Comparison of ENCODE assay signal across 8 cellular contexts in the genomic region with DNA sequence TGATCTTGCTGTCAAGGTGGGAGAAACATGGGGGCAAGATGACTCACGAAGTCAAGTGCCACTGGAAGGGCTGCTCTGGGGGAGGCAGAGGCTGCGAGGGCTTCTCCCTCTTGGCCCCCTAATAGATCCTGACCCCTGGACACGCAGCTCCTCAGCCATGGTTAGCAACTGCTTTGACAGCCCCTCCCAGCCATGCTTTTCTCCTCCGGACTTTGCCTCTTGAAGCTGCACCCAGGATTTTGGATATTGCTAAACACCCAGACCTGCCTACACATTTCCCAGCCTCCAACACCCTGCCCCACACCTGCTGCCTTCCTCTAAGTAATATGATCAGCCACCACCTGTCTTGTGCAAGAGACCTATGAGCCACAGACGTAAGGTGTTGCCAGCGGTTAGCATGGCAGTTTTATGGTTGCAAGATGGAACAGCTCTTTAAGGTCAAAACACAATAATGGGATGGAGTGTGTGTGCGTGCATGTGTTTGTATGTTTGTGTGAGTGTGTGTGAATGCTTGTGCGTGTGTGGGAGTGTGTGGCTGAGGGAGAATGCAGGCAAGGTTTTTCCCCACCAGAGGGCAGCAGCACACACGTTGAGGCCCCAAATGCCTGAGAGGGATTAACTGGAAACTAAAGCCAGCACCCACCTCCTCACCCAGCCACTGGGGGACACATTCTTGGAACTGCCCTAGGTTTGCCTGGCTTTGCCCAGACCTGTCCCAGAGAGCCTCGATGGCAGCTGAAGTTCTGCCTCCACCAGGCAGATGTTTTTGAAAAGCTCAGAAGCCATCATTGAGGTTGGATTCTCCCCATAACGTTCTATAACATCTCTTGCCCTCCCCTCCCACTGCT. TPM values are rescaled to one million over a fixed set of nuclear protein-coding genes. Genes with fewer than 3 reads are reported as not detected.
A peak's percentile ranks its signal among the peaks of the same experiment; 100 is the strongest.
DNase-seq lines count a peak whose midpoint lies in the region; ATAC-seq and TF ChIP-seq lines count a peak whose summit lies in the region.

No MANE protein-coding gene starts in this region.

- H3K9me2 ChIP-seq in SK-N-SH = no peaks in the 10 kb centered on the region

- H3K36me3 Mint-ChIP-seq in type B pancreatic cell = no peaks in the 10 kb centered on the region

- peak overlapping the region; percentile 28 for H3K4me3 Mint-ChIP-seq in type B pancreatic cell

- no peak overlapping the region for H2AFZ ChIP-seq in SK-N-SH (ENCODE audit: low read depth)

- DNase-seq in EH (ENCODE audit: low read depth) (peak; percentile 76), NCI-H1092 treated with DMSO at 0.1 percent for 48 hours (lab: John Stamatoyannopoulos, UW) (peak; percentile 82), SK-N-SH (peak; percentile 90), Right ventricle myocardium superior (peak; percentile 78), posterior cingulate gyrus (peak; percentile 53 to 95 (median 82)), type B pancreatic cell (ENCODE audit: extremely low spot score, unreplicated experiment) (no peak)
- DNase-seq in activated naive CD4-positive, alpha-beta T cell treated with anti-CD3 and anti-CD28 coated beads, Interleukin-2, amount 50 U/mL, for 16 hours = peak; percentile 75

- TF ChIP-seq CTCF in SK-N-SH (IDR thresholded peaks at IDR 0.05) (peak; percentile 93), type B pancreatic cell (conservative IDR thresholded peaks at IDR 0.05) (peak; percentile 90)

- no peaks in the 10 kb centered on the region for H4K20me1 ChIP-seq in SK-N-SH (ENCODE audit: insufficient read depth)

- no peak overlapping the region for H3K9ac ChIP-seq in SK-N-SH

- no peak for TF ChIP-seq EP300 in SK-N-SH (IDR thresholded peaks at IDR 0.05; ENCODE audit: borderline replicate concordance in 1 of 2, low read depth in 1 of 2, low read length in 1 of 2)

- POLR2A ChIA-PET in SK-N-SH (lab: Yijun Ruan, JAX) = no interaction called here

- H3K9me3 Mint-ChIP-seq in type B pancreatic cell = no peaks in the 10 kb centered on the region

- H3K4me3 ChIP-seq in SK-N-SH (ENCODE audit: low read depth in 2 of 2, low read length in 1 of 2) = no peak overlapping the region; a peak in 1 of 4 replicates

- no peaks in the 10 kb centered on the region for H3F3A ChIP-seq in SK-N-SH (replicated peaks; ENCODE audit: insufficient read depth)

- ATAC-seq in Right ventricle myocardium superior (ENCODE audit: poor library complexity) (peak; percentile 46), GM19324 (IDR thresholded peaks at IDR 0.05; ENCODE audit: low FRiP score, unreplicated experiment) (no peak)

- intact Hi-C loops in Right ventricle myocardium superior (cut with DNase I) (no loop called here), posterior cingulate gyrus (cut with DNase I) (loop anchor here (1.0 to 10.0 kb wide), 2 partner anchors 18 to 411 kb away; no protein-coding TSS in a partner anchor)

- H3K27ac ChIP-seq in SK-N-SH (ENCODE audit: low read depth in 2 of 2, low read length in 1 of 2) = no peak overlapping the region

- H3K36me3 ChIP-seq in SK-N-SH (replicated peaks in 1 of 2; ENCODE audit: control insufficient read depth in 1 of 2, insufficient read depth in 2 of 2, low read length in 1 of 2) = no peaks in the 10 kb centered on the region

- WGBS in SK-N-SH (ENCODE audit: low lambda C conversion rate) = 35% methylated on average over 11 of the region's 11 CpGs

- H3K79me2 ChIP-seq in SK-N-SH (ENCODE audit: insufficient read depth) = no peaks in the 10 kb centered on the region

- H3K4me2 ChIP-seq in SK-N-SH = no peak overlapping the region

- peak overlapping the region; percentile 22 for H3K27ac Mint-ChIP-seq in type B pancreatic cell

- peaks cover 37% of the 10 kb centered on the region for H3K4me1 Mint-ChIP-seq in type B pancreatic cell (ENCODE audit: unreplicated experiment)

- CTCF ChIA-PET in SK-N-SH (lab: Yijun Ruan, JAX) = interaction anchor here (0.6 to 9.2 kb wide), 63 partner anchors 8 to 920 kb away, joined by 3 to 116 read pairs (median 4); a partner anchor contains a TSS

- H3K4me1 ChIP-seq in SK-N-SH (ENCODE audit: control insufficient read depth in 1 of 2, insufficient read depth in 2 of 2, low read depth in 1 of 2, low read length in 1 of 2) = peaks cover 15 to 37% of the 10 kb centered on the region in 2 experiments; a peak in 3 of 4 replicates

- H3K27me3 ChIP-seq in SK-N-SH (ENCODE audit: insufficient read depth) = no peaks in the 10 kb centered on the region

- peaks cover 3% of the 10 kb centered on the region for H3K27me3 Mint-ChIP-seq in type B pancreatic cell

- TF ChIP-seq RAD21 in SK-N-SH (IDR thresholded peaks at IDR 0.05; ENCODE audit: low read length) = peak; percentile 83

- no peaks in the 10 kb centered on the region for H3K9me3 ChIP-seq in SK-N-SH

TF ChIP-seq in SK-N-SH, 30 proteins besides CTCF, POLR2A, EP300 and RAD21:
- TF ChIP-seq POLR2AphosphoS5 (IDR thresholded peaks at IDR 0.05; ENCODE audit: low read depth, low read length) (no peak), CHD2 (IDR thresholded peaks at IDR 0.05; ENCODE audit: low read length, partially characterized antibody) (peak; percentile 20), SMC3 (IDR thresholded peaks at IDR 0.05; ENCODE audit: low read depth, low read length) (peak; percentile 94), TAF1 (IDR thresholded peaks at IDR 0.05; ENCODE audit: borderline replicate concordance, low read depth, low read length) (no peak), FOXM1 (IDR thresholded peaks at IDR 0.05; ENCODE audit: low read depth) (no peak)
TF ChIP-seq in SK-N-SH: peak in this region for 2.

RNA-seq across cellular contexts. Expression of a gene that starts 2.5 kb away (rescaled TPM):
- 0.13 and 0.21 TPM in 2 replicates for polyA plus RNA-seq in SK-N-SH (2012; rRNA removed)
- polyA plus RNA-seq in SK-N-SH (2012; cell fraction: cytosol; rRNA removed) = 0.07 and 0.08 TPM in 2 replicates
- 0.18 and 0.32 TPM in 2 replicates for polyA plus RNA-seq in SK-N-SH (2012; cell fraction: nucleus; rRNA removed)
- 44.2 TPM for total RNA-seq in Right ventricle myocardium superior
- 0.75 TPM in 1 of 2 replicates, not detected in the other for total RNA-seq in type B pancreatic cell (ENCODE audit: low replicate concordance)

RNA-seq across cellular contexts. Expression of a gene that starts 32.7 kb away (rescaled TPM):
- 49.8 and 59.0 TPM in 2 replicates for polyA plus RNA-seq in SK-N-SH (2012; rRNA removed)
- 43.2 and 47.9 TPM in 2 replicates for polyA plus RNA-seq in SK-N-SH (2012; cell fraction: cytosol; rRNA removed)
- 37.4 and 42.0 TPM in 2 replicates for polyA plus RNA-seq in SK-N-SH (2012; cell fraction: nucleus; rRNA removed)
- total RNA-seq in Right ventricle myocardium superior (208 TPM), type B pancreatic cell (ENCODE audit: low replicate concordance) (79.5 and 98.8 TPM in 2 replicates)

RNA-seq across cellular contexts. Expression of a gene that starts 44.7 kb away (rescaled TPM):
- 56.5 and 59.5 TPM in 2 replicates for polyA plus RNA-seq in SK-N-SH (2012; rRNA removed)
- 32.2 and 37.6 TPM in 2 replicates for polyA plus RNA-seq in SK-N-SH (2012; cell fraction: cytosol; rRNA removed)
- polyA plus RNA-seq in SK-N-SH (2012; cell fraction: nucleus; rRNA removed) = 136 and 141 TPM in 2 replicates
- total RNA-seq in Right ventricle myocardium superior (19.1 TPM), type B pancreatic cell (ENCODE audit: low replicate concordance) (58.2 and 64.7 TPM in 2 replicates)

RNA-seq across cellular contexts. Expression of a gene that starts 59.6 kb away (rescaled TPM):
- not detected in 2 replicates for polyA plus RNA-seq in SK-N-SH (2012; rRNA removed)
- not detected in 2 replicates for polyA plus RNA-seq in SK-N-SH (2012; cell fraction: cytosol; rRNA removed)
- not detected in 2 replicates for polyA plus RNA-seq in SK-N-SH (2012; cell fraction: nucleus; rRNA removed)
- not detected for total RNA-seq in Right ventricle myocardium superior
- total RNA-seq in type B pancreatic cell (ENCODE audit: low replicate concordance) = 0.65 and 4.6 TPM in 2 replicates

Comparison
In these comparisons a context has a peak if more than half of its experiments do, and no peak if none do; other contexts are left out.
1. RNA of a gene that starts 2.5 kb away (total RNA-seq): 44.2 TPM in Right ventricle myocardium superior (single experiment); 0.75 TPM in type B pancreatic cell; every median in the first group is over 10 times any median in the second.